In genomic region chr17:42531455-42532354, GRCh38 we compare ENCODE assay signal across 8 cellular contexts. TPM values are rescaled to one million over a fixed set of nuclear protein-coding genes. Genes with fewer than 3 reads are reported as not detected.
DNase-seq lines count a peak whose midpoint lies in the region; ATAC-seq and TF ChIP-seq lines count a peak whose summit lies in the region.

No MANE protein-coding gene starts in this region.

- H3K27ac Mint-ChIP-seq in T-helper 2 cell treated with Interferon-gamma antibody and Interleukin-4, amounts not matched to agents 5 μg/mL and 100 μg/mL, for 36 hours = peak overlapping the region; percentile 45
- H3K27ac Mint-ChIP-seq in MCF 10A (ENCODE audit: low read depth, unreplicated experiment) = no peak overlapping the region

- no peaks in the 10 kb centered on the region for H3K9me3 Mint-ChIP-seq in T-helper 2 cell treated with Interferon-gamma antibody and Interleukin-4, amounts not matched to agents 5 μg/mL and 100 μg/mL, for 36 hours
- no peaks in the 10 kb centered on the region for H3K9me3 Mint-ChIP-seq in MCF 10A (ENCODE audit: unreplicated experiment)

- CTCF ChIA-PET in MCF 10A (lab: Yijun Ruan, JAX) = interaction anchor here (0.6 to 2.1 kb wide), 6 partner anchors 13 to 586 kb away, joined by 3 to 10 read pairs (median 4); no protein-coding TSS in a partner anchor

- TF ChIP-seq CTCF in MCF 10A (IDR thresholded peaks at IDR 0.05; ENCODE audit: unreplicated experiment) = peak; percentile 38

- peak overlapping the region; percentile 17 to 43 (median 32) for H3K4me3 ChIP-seq in skin epidermis

- H3K36me3 Mint-ChIP-seq in T-helper 2 cell treated with Interferon-gamma antibody and Interleukin-4, amounts not matched to agents 5 μg/mL and 100 μg/mL, for 36 hours (ENCODE audit: low read depth) = no peaks in the 10 kb centered on the region
- peaks cover 2% of the 10 kb centered on the region for H3K36me3 Mint-ChIP-seq in MCF 10A (ENCODE audit: insufficient read depth, unreplicated experiment)

- POLR2A ChIA-PET in MCF 10A (lab: Yijun Ruan, JAX) = interaction anchor here (0.6 to 4.4 kb wide), 7 partner anchors 13 to 784 kb away, joined by 3 to 43 read pairs (median 4); partner anchors contain the start of genes RETREG3 and TUBG1

- BruUV-seq in MCF 10A (replicated peaks; lab: Mats Ljungman, UMichigan) = no TSS peak

- H3K4me1 Mint-ChIP-seq in T-helper 2 cell treated with Interferon-gamma antibody and Interleukin-4, amounts not matched to agents 5 μg/mL and 100 μg/mL, for 36 hours (ENCODE audit: low read depth) = peaks cover 33% of the 10 kb centered on the region
- H3K4me1 Mint-ChIP-seq in MCF 10A (ENCODE audit: insufficient read depth, unreplicated experiment) = peaks cover 18% of the 10 kb centered on the region

- no peak for ATAC-seq in HG02938 (IDR thresholded peaks at IDR 0.05; ENCODE audit: unreplicated experiment)

- intact Hi-C loops in MCF 10A (cut with micrococcal nuclease) = no loop called here

- DNase-seq in GDM1 (lab: John Stamatoyannopoulos, UW) = peak; percentile 39
- DNase-seq in M059J (ENCODE audit: low read depth) = peak; percentile 56
- DNase-seq in T-helper 2 cell treated with Interferon-gamma antibody and Interleukin-4, amounts not matched to agents 5 μg/mL and 100 μg/mL, for 36 hours (ENCODE audit: low spot score) = peak; percentile 59
- peak; percentile 58 for DNase-seq in MCF 10A (ENCODE audit: unreplicated experiment)
- peak; percentile 59 for DNase-seq in iPS-NIHi7 (ENCODE audit: extremely low spot score)
- no peak for DNase-seq in A172 (ENCODE audit: low spot score)

- peak overlapping the region in 16 of 21 experiments; percentile 6 to 70 (median 54) for H3K27ac ChIP-seq in skin epidermis

- H3K4me3 Mint-ChIP-seq in T-helper 2 cell treated with Interferon-gamma antibody and Interleukin-4, amounts not matched to agents 5 μg/mL and 100 μg/mL, for 36 hours = peak overlapping the region; percentile 80
- H3K4me3 Mint-ChIP-seq in MCF 10A (ENCODE audit: unreplicated experiment) = peak overlapping the region; percentile 69

- H3K27me3 Mint-ChIP-seq in T-helper 2 cell treated with Interferon-gamma antibody and Interleukin-4, amounts not matched to agents 5 μg/mL and 100 μg/mL, for 36 hours (ENCODE audit: low read depth) = peaks cover 6% of the 10 kb centered on the region
- H3K27me3 Mint-ChIP-seq in MCF 10A (ENCODE audit: insufficient read depth, unreplicated experiment) = no peaks in the 10 kb centered on the region

RNA-seq across cellular contexts. Expression of gene NAGLU, which starts 4.3 kb away (rescaled TPM):
- total RNA-seq in M059J (2014; rRNA removed; shearing (Covaris generic)) = 19.3 and 27.8 TPM in 2 replicates
- 21.0 and 29.5 TPM in 2 replicates for total RNA-seq in MCF 10A (2022)
- total RNA-seq in A172 (2014; rRNA removed; shearing (Covaris generic)) = 79.2 and 80.1 TPM in 2 replicates

RNA-seq across cellular contexts. Expression of gene HSD17B1, which starts 21.0 kb away (rescaled TPM):
- 0.54 TPM in 1 of 2 replicates, not detected in the other for total RNA-seq in M059J (2014; rRNA removed; shearing (Covaris generic))
- 13.0 and 18.1 TPM in 2 replicates for total RNA-seq in MCF 10A (2022)
- 1.3 and 1.6 TPM in 2 replicates for total RNA-seq in A172 (2014; rRNA removed; shearing (Covaris generic))

RNA-seq across cellular contexts. Expression of gene COASY, which starts 30.2 kb away (rescaled TPM):
- total RNA-seq in M059J (2014; rRNA removed; shearing (Covaris generic)) = 31.3 and 33.0 TPM in 2 replicates
- total RNA-seq in MCF 10A (2022) = 82.6 and 89.2 TPM in 2 replicates
- 53.9 and 63.6 TPM in 2 replicates for total RNA-seq in A172 (2014; rRNA removed; shearing (Covaris generic))

RNA-seq across cellular contexts. Expression of gene MLX, which starts 35.2 kb away (rescaled TPM):
- 39.1 and 42.6 TPM in 2 replicates for total RNA-seq in M059J (2014; rRNA removed; shearing (Covaris generic))
- total RNA-seq in MCF 10A (2022) = 37.3 and 39.6 TPM in 2 replicates
- total RNA-seq in A172 (2014; rRNA removed; shearing (Covaris generic)) = 47.1 and 52.9 TPM in 2 replicates

RNA-seq across cellular contexts. Expression of gene PSMC3IP, which starts 45.8 kb away (rescaled TPM):
- total RNA-seq in M059J (2014; rRNA removed; shearing (Covaris generic)) = 16.0 and 23.2 TPM in 2 replicates
- 10.3 and 12.0 TPM in 2 replicates for total RNA-seq in MCF 10A (2022)
- total RNA-seq in A172 (2014; rRNA removed; shearing (Covaris generic)) = 21.4 and 29.9 TPM in 2 replicates
